20 cellular contexts compared by ENCODE assay signal in the genomic region with DNA sequence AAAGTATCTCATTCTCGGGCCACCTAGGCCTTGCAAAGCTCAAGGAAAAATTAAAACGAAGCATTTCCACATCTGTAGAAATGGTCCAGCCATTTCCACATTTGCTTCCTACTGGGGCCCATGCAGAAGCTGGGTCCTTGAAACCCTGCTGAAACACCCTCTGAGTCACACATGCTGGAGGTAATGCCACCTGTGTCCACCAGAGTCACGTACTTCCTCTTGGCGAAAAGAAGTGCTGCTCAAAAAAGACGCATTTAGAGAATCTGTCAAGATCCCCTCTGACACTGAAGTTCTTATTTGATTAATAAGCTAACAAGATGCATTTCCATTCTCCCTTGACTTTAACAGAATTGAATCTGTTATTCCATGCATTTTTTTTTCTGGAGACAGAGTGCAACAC.
DNase-seq lines count a peak whose midpoint lies in the region; ATAC-seq, FAIRE-seq and TF ChIP-seq lines count a peak whose summit lies in the region.
"Had no signal": no experiment of that assay in that cellular context is flagged by ENCODE, and none has a peak within 500 bp of the region (broad histone marks: within the 10 kb centered on the region; RNA-seq: fewer than 3 reads in every experiment).

No MANE protein-coding gene starts in this region.

- peak; percentile 22 for DNase-seq in cardiac septum (ENCODE audit: low spot score)
- DNase-seq in left cardiac atrium, result no peak
- peak; percentile 25 for DNase-seq in Jurkat, Clone E6-1 (ENCODE audit: low read depth, low spot score)
- DNase-seq in chondrocyte (ENCODE audit: low spot score), result no peak
- DNase-seq in stimulated activated naive B cell treated with anti-CD40 and anti-IgM and Interleukin-4, amounts not matched to agents 10 μg/mL and 1 μg/mL and 100 μg/mL, for 72 hours, result no peak
- no peak for DNase-seq in naive thymus-derived CD4-positive, alpha-beta T cell
- DNase-seq in activated T-cell treated with anti-CD3 and anti-CD28 coated beads, Interleukin-2, amount 50 U/mL, for 48 hours, result no peak
- no peak for DNase-seq in urothelium cell line (ENCODE audit: low spot score)
- DNase-seq: activated CD4-positive, alpha-beta T cell treated with anti-CD3 and anti-CD28 coated beads for 48 hours; effector memory CD8-positive, alpha-beta T cell; foreskin fibroblast; lower lobe of right lung; natural killer cell; NK-92 treated with Interleukin-12 subunit alpha and Interleukin-12 subunit beta, amount 100 ng/mL, for 24 hours; retina; SJCRH30; T-helper 9 cell had no signal

- POLR2A ChIA-PET in naive thymus-derived CD4-positive, alpha-beta T cell (lab: Charles Lee), result no interaction called here

- no peaks in the 10 kb centered on the region for H3K4me1 Mint-ChIP-seq in chondrocyte (ENCODE audit: low read depth)
- H3K4me1 Mint-ChIP-seq in stimulated activated naive B cell treated with anti-CD40 and anti-IgM and Interleukin-4, amounts not matched to agents 10 μg/mL and 1 μg/mL and 100 μg/mL, for 72 hours, result peaks cover 3 to 10% of the 10 kb centered on the region in 2 donors
- no peaks in the 10 kb centered on the region for H3K4me1 Mint-ChIP-seq in naive thymus-derived CD4-positive, alpha-beta T cell
- H3K4me1 Mint-ChIP-seq: natural killer cell had no signal

- H3K27me3 Mint-ChIP-seq in chondrocyte (ENCODE audit: low read depth), result peaks cover 44% of the 10 kb centered on the region
- H3K27me3 Mint-ChIP-seq in stimulated activated naive B cell treated with anti-CD40 and anti-IgM and Interleukin-4, amounts not matched to agents 10 μg/mL and 1 μg/mL and 100 μg/mL, for 72 hours, result peaks cover 32 to 33% of the 10 kb centered on the region in 2 donors
- H3K27me3 Mint-ChIP-seq in naive thymus-derived CD4-positive, alpha-beta T cell, result peaks cover 10 to 35% (median 17%) of the 10 kb centered on the region in 5 donors

- CTCF ChIA-PET in naive thymus-derived CD4-positive, alpha-beta T cell (lab: Charles Lee), result no interaction called here

- no peak for FAIRE-seq in urothelium cell line (lab: Jason Lieb, UNC)
- FAIRE-seq: bronchial epithelial cell, D721Med had no signal

- no peak overlapping the region for H3K4me3 Mint-ChIP-seq in chondrocyte (ENCODE audit: unreplicated experiment)
- H3K4me3 Mint-ChIP-seq in stimulated activated naive B cell treated with anti-CD40 and anti-IgM and Interleukin-4, amounts not matched to agents 10 μg/mL and 1 μg/mL and 100 μg/mL, for 72 hours, result no peak overlapping the region
- H3K4me3 Mint-ChIP-seq in naive thymus-derived CD4-positive, alpha-beta T cell, result no peak overlapping the region
- H3K4me3 Mint-ChIP-seq: effector memory CD8-positive, alpha-beta T cell; natural killer cell had no signal

- ATAC-seq in left cardiac atrium, result no peak
- peak; percentile 41 to 64 for ATAC-seq in stimulated activated naive B cell treated with anti-CD40 and anti-IgM and Interleukin-4, amounts not matched to agents 10 μg/mL and 1 μg/mL and 100 μg/mL, for 72 hours (replicated peaks)
- no peak for ATAC-seq in naive thymus-derived CD4-positive, alpha-beta T cell
- ATAC-seq: activated naive CD4-positive, alpha-beta T cell treated with anti-CD3 and anti-CD28 coated beads, Interleukin-2, amount 50 U/mL, for 72 hours; effector memory CD8-positive, alpha-beta T cell; lower lobe of right lung; natural killer cell had no signal

- no peaks in the 10 kb centered on the region for H3K36me3 Mint-ChIP-seq in chondrocyte (ENCODE audit: low read depth)
- no peaks in the 10 kb centered on the region for H3K36me3 Mint-ChIP-seq in stimulated activated naive B cell treated with anti-CD40 and anti-IgM and Interleukin-4, amounts not matched to agents 10 μg/mL and 1 μg/mL and 100 μg/mL, for 72 hours
- H3K36me3 Mint-ChIP-seq in naive thymus-derived CD4-positive, alpha-beta T cell, result no peaks in the 10 kb centered on the region
- H3K36me3 Mint-ChIP-seq: activated naive CD4-positive, alpha-beta T cell treated with anti-CD3 and anti-CD28 coated beads, Interleukin-2, amount 50 U/mL, for 72 hours; natural killer cell had no signal

- peak; percentile 27 for TF ChIP-seq CTCF in chondrocyte (IDR thresholded peaks at IDR 0.05)

- H3K9me3 Mint-ChIP-seq in chondrocyte (ENCODE audit: low read depth), result no peaks in the 10 kb centered on the region
- no peaks in the 10 kb centered on the region for H3K9me3 Mint-ChIP-seq in stimulated activated naive B cell treated with anti-CD40 and anti-IgM and Interleukin-4, amounts not matched to agents 10 μg/mL and 1 μg/mL and 100 μg/mL, for 72 hours
- H3K9me3 Mint-ChIP-seq in naive thymus-derived CD4-positive, alpha-beta T cell, result no peaks in the 10 kb centered on the region
- H3K9me3 Mint-ChIP-seq: activated naive CD4-positive, alpha-beta T cell treated with anti-CD3 and anti-CD28 coated beads, Interleukin-2, amount 50 U/mL, for 72 hours; effector memory CD8-positive, alpha-beta T cell; natural killer cell had no signal

- no peaks in the 10 kb centered on the region for H3K27me3 ChIP-seq in naive thymus-derived CD4-positive, alpha-beta T cell (ENCODE audit: control insufficient read depth in 2 of 2, insufficient read depth in 2 of 2, low read length in 2 of 2)
- H3K27me3 ChIP-seq: SJCRH30 had no signal

- intact Hi-C loops in cardiac septum (cut with DNase I) (no loop called here), left cardiac atrium (cut with DNase I) (no loop called here)
- intact Hi-C loops in naive thymus-derived CD4-positive, alpha-beta T cell (cut with micrococcal nuclease), result no loop called here

- no peak overlapping the region for H3K4me3 ChIP-seq in Jurkat, Clone E6-1 (ENCODE audit: low read length)
- H3K4me3 ChIP-seq in naive thymus-derived CD4-positive, alpha-beta T cell (ENCODE audit: low read length), result no peak overlapping the region
- H3K4me3 ChIP-seq: lower lobe of right lung, SJCRH30 had no signal

- H3K27ac ChIP-seq in naive thymus-derived CD4-positive, alpha-beta T cell (ENCODE audit: low read depth, low read length), result no peak overlapping the region
- H3K27ac ChIP-seq: lower lobe of right lung, SJCRH30 had no signal

- H3K4me1 ChIP-seq in naive thymus-derived CD4-positive, alpha-beta T cell (ENCODE audit: control insufficient read depth in 2 of 2, insufficient read depth in 2 of 2, low read length in 2 of 2), result no peaks in the 10 kb centered on the region
- H3K4me1 ChIP-seq: lower lobe of right lung had no signal

- H3K9me3 ChIP-seq in naive thymus-derived CD4-positive, alpha-beta T cell (ENCODE audit: control insufficient read depth in 2 of 3, low read length in 3 of 3), result no peaks in the 10 kb centered on the region
- H3K9me3 ChIP-seq: lower lobe of right lung, SJCRH30 had no signal

- no peak overlapping the region for H3K27ac Mint-ChIP-seq in chondrocyte (ENCODE audit: unreplicated experiment)
- H3K27ac Mint-ChIP-seq in stimulated activated naive B cell treated with anti-CD40 and anti-IgM and Interleukin-4, amounts not matched to agents 10 μg/mL and 1 μg/mL and 100 μg/mL, for 72 hours, result no peak overlapping the region
- H3K27ac Mint-ChIP-seq in naive thymus-derived CD4-positive, alpha-beta T cell, result no peak overlapping the region
- H3K27ac Mint-ChIP-seq: activated naive CD4-positive, alpha-beta T cell treated with anti-CD3 and anti-CD28 coated beads, Interleukin-2, amount 50 U/mL, for 72 hours; effector memory CD8-positive, alpha-beta T cell; natural killer cell had no signal

- no peaks in the 10 kb centered on the region for H3K36me3 ChIP-seq in naive thymus-derived CD4-positive, alpha-beta T cell (ENCODE audit: control insufficient read depth in 2 of 3, insufficient read depth in 3 of 3, low read length in 3 of 3)
- H3K36me3 ChIP-seq: lower lobe of right lung, SJCRH30 had no signal

Comparison
In these comparisons a context has a peak if more than half of its experiments do, and no peak if none do; other contexts are left out.
1. DNase-seq: peak in cardiac septum (single experiment) and Jurkat, Clone E6-1 (single experiment); none in left cardiac atrium (single experiment), chondrocyte (single experiment), stimulated activated naive B cell treated with anti-CD40 and anti-IgM and Interleukin-4, amounts not matched to agents 10 μg/mL and 1 μg/mL and 100 μg/mL, for 72 hours (single experiment), naive thymus-derived CD4-positive, alpha-beta T cell (0 of 9), activated T-cell treated with anti-CD3 and anti-CD28 coated beads, Interleukin-2, amount 50 U/mL, for 48 hours (0 of 2) and urothelium cell line (single experiment).
2. ATAC-seq: peak in stimulated activated naive B cell treated with anti-CD40 and anti-IgM and Interleukin-4, amounts not matched to agents 10 μg/mL and 1 μg/mL and 100 μg/mL, for 72 hours (2 of 2); none in left cardiac atrium (0 of 2) and naive thymus-derived CD4-positive, alpha-beta T cell (single experiment).